Comparison of ENCODE assay signal across 1 cellular context in genomic region chr3:126834596-126835471, GRCh38.
TF ChIP-seq lines count a peak whose summit lies in the region.

No MANE protein-coding gene starts in this region.

TF ChIP-seq in WTC11, 78 proteins besides CTCF, POLR2A, EP300 and RAD21 (continued from another document):
- no peak for TF ChIP-seq AFF4 (CRISPR knock-in tag; IDR thresholded peaks at IDR 0.05; ENCODE audit: borderline replicate concordance)
- no peak for TF ChIP-seq ZBTB43 (CRISPR knock-in tag; IDR thresholded peaks at IDR 0.05)
